In genomic region chr6:3750324-3751018, GRCh38 we compare ENCODE assay signal across 8 cellular contexts. TPM values are rescaled to one million over a fixed set of nuclear protein-coding genes. Genes with fewer than 3 reads are reported as not detected.
A peak's percentile ranks its signal among the peaks of the same experiment; 100 is the strongest.
DNase-seq lines count a peak whose midpoint lies in the region; ATAC-seq and TF ChIP-seq lines count a peak whose summit lies in the region.

No MANE protein-coding gene starts in this region.

- H3K4me3 Mint-ChIP-seq in activated CD8-positive, alpha-beta T cell treated with anti-CD3 and anti-CD28 coated beads for 36 hours, result peak overlapping the region; percentile 12
- H3K4me3 Mint-ChIP-seq in naive B cell, result peak overlapping the region; percentile 55 to 88 (median 76)

- peak; percentile 14 for DNase-seq in DMS114 treated with DMSO at 0.1 percent for 48 hours (lab: John Stamatoyannopoulos, UW; ENCODE audit: unreplicated experiment)
- no peak for DNase-seq in activated CD8-positive, alpha-beta T cell treated with anti-CD3 and anti-CD28 coated beads for 36 hours
- DNase-seq in foreskin fibroblast, result peak; percentile 84 to 93
- peak; percentile 21 for DNase-seq in naive B cell
- DNase-seq in vagina (ENCODE audit: extremely low spot score in 2 of 2), result no peak
- DNase-seq in activated CD8-positive, alpha-beta memory T cell treated with anti-CD3 and anti-CD28 coated beads, Interleukin-2, amount 50 U/mL, for 4 hours, result no peak

- H3K27ac ChIP-seq in vagina, result peak overlapping the region; percentile 100

- H3K4me3 ChIP-seq in foreskin fibroblast (ENCODE audit: low read depth in 1 of 2, low read length in 2 of 2), result peak overlapping the region; percentile 82 to 95
- H3K4me3 ChIP-seq in vagina, result peak overlapping the region; percentile 89 to 100

- H3K27me3 ChIP-seq in vagina, result no peaks in the 10 kb centered on the region

- ATAC-seq in HG02981 (IDR thresholded peaks at IDR 0.05; ENCODE audit: unreplicated experiment), result peak; percentile 1
- ATAC-seq in activated CD8-positive, alpha-beta T cell treated with anti-CD3 and anti-CD28 coated beads for 36 hours, result no peak
- ATAC-seq in naive B cell (ENCODE audit: low read depth in 2 of 2), result no peak
- ATAC-seq in HG02840 (IDR thresholded peaks at IDR 0.05; ENCODE audit: low FRiP score, unreplicated experiment), result no peak

- POLR2A ChIA-PET in activated CD8-positive, alpha-beta T cell treated with anti-CD3 and anti-CD28 coated beads for 36 hours (lab: Charles Lee), result no interaction called here

- no peaks in the 10 kb centered on the region for H3K36me3 Mint-ChIP-seq in activated CD8-positive, alpha-beta T cell treated with anti-CD3 and anti-CD28 coated beads for 36 hours (ENCODE audit: low read depth)
- H3K36me3 Mint-ChIP-seq in naive B cell, result no peaks in the 10 kb centered on the region

- intact Hi-C loops in activated CD8-positive, alpha-beta T cell treated with anti-CD3 and anti-CD28 coated beads for 36 hours (cut with micrococcal nuclease), result no loop called here
- intact Hi-C loops in vagina (cut with DNase I), result loop anchor here (5.0 kb wide), 2 partner anchors 77 to 97 kb away; partner anchors contain the start of gene FAM50B

- no peaks in the 10 kb centered on the region for H3K36me3 ChIP-seq in vagina

- no peak overlapping the region for H3K27ac Mint-ChIP-seq in activated CD8-positive, alpha-beta T cell treated with anti-CD3 and anti-CD28 coated beads for 36 hours
- H3K27ac Mint-ChIP-seq in naive B cell, result peak overlapping the region in 2 of 6 donors; percentile 44 to 92

- H3K27me3 Mint-ChIP-seq in activated CD8-positive, alpha-beta T cell treated with anti-CD3 and anti-CD28 coated beads for 36 hours, result peaks cover 34% of the 10 kb centered on the region
- H3K27me3 Mint-ChIP-seq in naive B cell, result peaks cover 0 to 17% (median 10%) of the 10 kb centered on the region in 3 donors

- H3K9me3 ChIP-seq in vagina, result no peaks in the 10 kb centered on the region

- H3K9me3 Mint-ChIP-seq in activated CD8-positive, alpha-beta T cell treated with anti-CD3 and anti-CD28 coated beads for 36 hours, result no peaks in the 10 kb centered on the region
- H3K9me3 Mint-ChIP-seq in naive B cell, result no peaks in the 10 kb centered on the region

- TF ChIP-seq POLR2A in vagina (IDR thresholded peaks at IDR 0.05), result peak in 1 of 2 donors; percentile 79

- CTCF ChIA-PET in activated CD8-positive, alpha-beta T cell treated with anti-CD3 and anti-CD28 coated beads for 36 hours (lab: Charles Lee), result interaction anchor here (1.0 to 8.4 kb wide), 7 partner anchors 18 to 258 kb away, joined by 3 to 62 read pairs (median 14); no protein-coding TSS in a partner anchor

- H3K4me1 Mint-ChIP-seq in activated CD8-positive, alpha-beta T cell treated with anti-CD3 and anti-CD28 coated beads for 36 hours (ENCODE audit: low read depth), result no peaks in the 10 kb centered on the region
- H3K4me1 Mint-ChIP-seq in naive B cell, result peaks cover 41 to 48% (median 43%) of the 10 kb centered on the region in 3 donors

- peaks cover 44% of the 10 kb centered on the region for H3K4me1 ChIP-seq in vagina

- TF ChIP-seq CTCF in activated CD8-positive, alpha-beta T cell treated with anti-CD3 and anti-CD28 coated beads for 36 hours (IDR thresholded peaks at IDR 0.05), result no peak
- TF ChIP-seq CTCF in foreskin fibroblast (IDR thresholded peaks at IDR 0.05; ENCODE audit: low read depth, low read length) (no peak), vagina (IDR thresholded peaks at IDR 0.05) (no peak)

RNA-seq across cellular contexts. Expression of gene PXDC1, which starts 1.0 kb away (rescaled TPM):
- under 1 TPM; 0.29 to 0.36 TPM for total RNA-seq in activated CD8-positive, alpha-beta T cell treated with anti-CD3 and anti-CD28 coated beads for 36 hours
- polyA plus RNA-seq in naive B cell (ENCODE audit: low read depth in 6 of 6), result 1 to 10 TPM in 2 of 6 donors, under 1 TPM in 3, not detected in 1; 0.44 to 3.1 (median 0.97) TPM
- 75.9 TPM for total RNA-seq in vagina

Comparison
In these comparisons a context has a peak if more than half of its experiments do, and no peak if none do; other contexts are left out.
1. DNase-seq: peak in DMS114 treated with DMSO at 0.1 percent for 48 hours (single experiment), foreskin fibroblast (2 of 2) and naive B cell (single experiment); none in activated CD8-positive, alpha-beta T cell treated with anti-CD3 and anti-CD28 coated beads for 36 hours (single experiment), vagina (0 of 2) and activated CD8-positive, alpha-beta memory T cell treated with anti-CD3 and anti-CD28 coated beads, Interleukin-2, amount 50 U/mL, for 4 hours (single experiment).
2. RNA of gene PXDC1, which starts 1.0 kb away (total RNA-seq): 75.9 TPM in vagina (single experiment); 0.29 to 0.36 TPM in activated CD8-positive, alpha-beta T cell treated with anti-CD3 and anti-CD28 coated beads for 36 hours; every median in the first group is over 10 times any median in the second.